ENCODE assay signal across 20 cellular contexts in genomic region chr3:183227586-183227985, GRCh38. TPM values are rescaled to one million over a fixed set of nuclear protein-coding genes. Genes with fewer than 3 reads are reported as not detected.
DNase-seq lines count a peak whose midpoint lies in the region; ATAC-seq and TF ChIP-seq lines count a peak whose summit lies in the region.
"Had no signal": no experiment of that assay in that cellular context is flagged by ENCODE, and none has a peak within 500 bp of the region (broad histone marks: within the 10 kb centered on the region; RNA-seq: fewer than 3 reads in every experiment).

No MANE protein-coding gene starts in this region.

- H3K4me1 Mint-ChIP-seq in T-helper 2 cell treated with Interferon-gamma antibody and Interleukin-4, amounts not matched to agents 5 μg/mL and 100 μg/mL, for 36 hours (ENCODE audit: low read depth), result peaks cover 27% of the 10 kb centered on the region

- H3K79me2 ChIP-seq in hepatocyte, result no peaks in the 10 kb centered on the region

- H3K9me3 ChIP-seq in hepatocyte (ENCODE audit: low read depth), result no peaks in the 10 kb centered on the region

- no peak overlapping the region for H3K4me2 ChIP-seq in hepatocyte

- H3K36me3 Mint-ChIP-seq in T-helper 2 cell treated with Interferon-gamma antibody and Interleukin-4, amounts not matched to agents 5 μg/mL and 100 μg/mL, for 36 hours (ENCODE audit: low read depth), result no peaks in the 10 kb centered on the region
- peaks cover 0 to 6% of the 10 kb centered on the region in 2 donors for H3K36me3 Mint-ChIP-seq in activated naive CD4-positive, alpha-beta T cell treated with anti-CD3 and anti-CD28 coated beads, Interleukin-2, amount 50 U/mL, for 72 hours
- H3K36me3 Mint-ChIP-seq: CD14-positive monocyte, IgD-negative memory B cell had no signal

- no peak overlapping the region for H3K4me3 ChIP-seq in hepatocyte

- no peaks in the 10 kb centered on the region for H3K9me3 Mint-ChIP-seq in T-helper 2 cell treated with Interferon-gamma antibody and Interleukin-4, amounts not matched to agents 5 μg/mL and 100 μg/mL, for 36 hours
- H3K9me3 Mint-ChIP-seq in activated naive CD4-positive, alpha-beta T cell treated with anti-CD3 and anti-CD28 coated beads, Interleukin-2, amount 50 U/mL, for 72 hours, result peaks cover 0 to 5% of the 10 kb centered on the region in 2 donors
- H3K9me3 Mint-ChIP-seq: IgD-negative memory B cell had no signal

- H3K27me3 Mint-ChIP-seq in T-helper 2 cell treated with Interferon-gamma antibody and Interleukin-4, amounts not matched to agents 5 μg/mL and 100 μg/mL, for 36 hours (ENCODE audit: low read depth), result no peaks in the 10 kb centered on the region

- peak overlapping the region; percentile 66 for H3K27ac ChIP-seq in hepatocyte
- H3K27ac ChIP-seq: 22Rv1 had no signal

- H3K4me3 Mint-ChIP-seq in T-helper 2 cell treated with Interferon-gamma antibody and Interleukin-4, amounts not matched to agents 5 μg/mL and 100 μg/mL, for 36 hours, result no peak overlapping the region
- H3K4me3 Mint-ChIP-seq: CD14-positive monocyte, IgD-negative memory B cell had no signal

- no peak overlapping the region for H2AFZ ChIP-seq in hepatocyte

- TF ChIP-seq CTCF in hepatocyte (IDR thresholded peaks at IDR 0.05; ENCODE audit: poor library complexity), result no peak

- peak; percentile 68 to 71 for ATAC-seq in activated naive CD4-positive, alpha-beta T cell treated with anti-CD3 and anti-CD28 coated beads, Interleukin-2, amount 50 U/mL, for 72 hours

- WGBS in hepatocyte (ENCODE audit: low lambda C conversion rate, missing lambda C conversion rate), result 92% methylated on average over 4 of the region's 4 CpGs

- no peaks in the 10 kb centered on the region for H4K20me1 ChIP-seq in hepatocyte (ENCODE audit: insufficient read depth, poor library complexity, severe bottlenecking)

- H3K27ac Mint-ChIP-seq in T-helper 2 cell treated with Interferon-gamma antibody and Interleukin-4, amounts not matched to agents 5 μg/mL and 100 μg/mL, for 36 hours, result no peak overlapping the region
- H3K27ac Mint-ChIP-seq in activated naive CD4-positive, alpha-beta T cell treated with anti-CD3 and anti-CD28 coated beads, Interleukin-2, amount 50 U/mL, for 72 hours, result peak overlapping the region in 1 of 2 donors; percentile 80
- H3K27ac Mint-ChIP-seq: CD14-positive monocyte, IgD-negative memory B cell had no signal

- DNase-seq in T-helper 2 cell treated with Interferon-gamma antibody and Interleukin-4, amounts not matched to agents 5 μg/mL and 100 μg/mL, for 36 hours (ENCODE audit: low spot score), result peak; percentile 70
- DNase-seq in T-helper 2 cell (no peak), NCI-H226 (peak; percentile 28), hepatocyte (ENCODE audit: low spot score) (no peak), UCSD-AML1 (lab: John Stamatoyannopoulos, UW; ENCODE audit: unreplicated experiment) (no peak), NCI-H2081 (lab: John Stamatoyannopoulos, UW) (no peak)
- DNase-seq in activated naive CD4-positive, alpha-beta T cell treated with anti-CD3 and anti-CD28 coated beads, Interleukin-2, amount 50 U/mL, for 72 hours (ENCODE audit: low spot score in 2 of 2), result peak in 1 of 2 donors; percentile 61
- no peak for DNase-seq in activated naive CD4-positive, alpha-beta T cell treated with anti-CD3 and anti-CD28 coated beads, Interleukin-2, amount 50 U/mL, for 16 hours
- DNase-seq: COR-L47, DMS 273 treated with DMSO at 0.1 percent for 48 hours, DND-41, GOT3, NCI-H1105, NCI-H510A treated with DMSO at 0.1 percent for 48 hours, NCI-H774, Right ventricle myocardium superior had no signal

- no peaks in the 10 kb centered on the region for H3K9me2 ChIP-seq in hepatocyte (replicated peaks; ENCODE audit: insufficient read depth)

- H3K27me3 ChIP-seq in hepatocyte, result no peaks in the 10 kb centered on the region

- peaks cover 5% of the 10 kb centered on the region for H3K4me1 ChIP-seq in hepatocyte (ENCODE audit: insufficient read depth)

- no peaks in the 10 kb centered on the region for H3K36me3 ChIP-seq in hepatocyte (replicated peaks; ENCODE audit: insufficient read depth, low read depth)

RNA-seq across cellular contexts. Expression of gene B3GNT5, which starts 25.5 kb away (rescaled TPM):
- total RNA-seq in activated naive CD4-positive, alpha-beta T cell treated with anti-CD3 and anti-CD28 coated beads, Interleukin-2, amount 50 U/mL, for 72 hours, result 10 to 100 TPM; 12.4 to 56.4 TPM
- total RNA-seq in hepatocyte, result 39.6 and 40.7 TPM in 2 replicates
- polyA plus RNA-seq in hepatocyte, result 16.2 and 22.7 TPM in 2 replicates
- total RNA-seq: G401 had no signal
- polyA plus RNA-seq: IgD-negative memory B cell had no signal

Comparison
In these comparisons a context has a peak if more than half of its experiments do, and no peak if none do; other contexts are left out.
1. DNase-seq: peak in T-helper 2 cell treated with Interferon-gamma antibody and Interleukin-4, amounts not matched to agents 5 μg/mL and 100 μg/mL, for 36 hours (single experiment) and NCI-H226 (single experiment); none in T-helper 2 cell (0 of 5), activated naive CD4-positive, alpha-beta T cell treated with anti-CD3 and anti-CD28 coated beads, Interleukin-2, amount 50 U/mL, for 16 hours (single experiment), hepatocyte (single experiment), UCSD-AML1 (single experiment) and NCI-H2081 (0 of 2).